Comparison of ENCODE assay signal across 8 cellular contexts in the genomic region with DNA sequence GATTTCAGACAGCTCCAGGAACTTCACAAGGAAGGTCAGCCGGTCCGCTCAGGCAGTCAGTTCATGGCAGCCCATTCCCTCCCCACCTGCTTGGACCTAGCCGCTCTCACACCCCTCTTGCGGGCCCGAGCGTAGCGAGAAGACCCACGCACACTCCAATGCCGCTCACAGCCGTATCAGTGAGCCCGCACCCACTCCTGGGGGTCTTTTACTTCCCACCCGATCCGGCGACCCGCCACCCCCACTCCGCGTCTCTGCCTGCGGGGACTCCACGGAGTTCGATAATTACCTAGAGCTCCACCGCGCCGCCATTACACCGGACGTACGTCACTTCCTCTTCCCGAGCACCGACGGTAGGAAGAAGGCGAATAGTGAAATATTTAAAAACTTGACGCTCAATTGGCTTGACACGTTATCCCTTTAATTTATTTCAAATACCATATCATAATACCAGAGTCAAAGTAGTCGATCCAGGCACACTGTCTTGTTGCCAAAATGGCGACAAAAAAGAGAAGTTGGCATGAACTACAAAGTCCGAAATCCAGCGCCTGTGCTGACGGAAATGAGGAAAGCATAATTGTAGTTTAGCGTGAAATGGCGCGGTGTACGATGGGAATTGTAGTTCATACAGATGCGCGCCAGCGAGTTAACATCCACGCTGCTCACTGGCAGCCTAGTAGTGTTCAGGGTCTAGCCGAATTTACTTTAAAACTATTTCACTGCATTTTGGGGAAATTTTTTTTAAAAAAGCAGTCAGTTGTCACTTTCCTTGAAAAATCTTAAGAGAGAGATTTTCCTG. TPM values are rescaled to one million over a fixed set of nuclear protein-coding genes. Genes with fewer than 3 reads are reported as not detected.
DNase-seq lines count a peak whose midpoint lies in the region; FAIRE-seq and TF ChIP-seq lines count a peak whose summit lies in the region.

Gene CWC22 (minus strand): TSS at position 517 of the 799 bp plus-strand sequence. CDS start 13,956 bp downstream, outside the sequence.

- CTCF ChIA-PET in activated naive CD4-positive, alpha-beta T cell treated with anti-CD3 and anti-CD28 coated beads for 36 hours (lab: Charles Lee) = no interaction called here

- peaks cover 36% of the 10 kb centered on the region for H3K4me1 Mint-ChIP-seq in activated naive CD4-positive, alpha-beta T cell treated with anti-CD3 and anti-CD28 coated beads for 36 hours (ENCODE audit: low read depth)

- H3K79me1 ChIP-seq in neuronal stem cell (ENCODE audit: low read depth, low read length) = peaks cover 2% of the 10 kb centered on the region

- H3K4me3 Mint-ChIP-seq in activated naive CD4-positive, alpha-beta T cell treated with anti-CD3 and anti-CD28 coated beads for 36 hours = peak within 1 kb of the TSS; percentile 92

- no peaks in the 10 kb centered on the region for H3K9me3 Mint-ChIP-seq in activated naive CD4-positive, alpha-beta T cell treated with anti-CD3 and anti-CD28 coated beads for 36 hours

- peak within 1 kb of the TSS; percentile 68 for H3K4me2 ChIP-seq in neuronal stem cell (ENCODE audit: insufficient read depth, low read length, poor library complexity, severe bottlenecking)

- peak within 1 kb of the TSS; percentile 87 for H2AFZ ChIP-seq in neuronal stem cell (ENCODE audit: low read length)

- no peak within 1 kb of the TSS for H2BK12ac ChIP-seq in neuronal stem cell (ENCODE audit: low read length)

- H2BK5ac ChIP-seq in neuronal stem cell (ENCODE audit: low read length) = peak within 1 kb of the TSS; percentile 35

- H3K18ac ChIP-seq in neuronal stem cell (ENCODE audit: low read length) = peak within 1 kb of the TSS; percentile 93

- H3K4ac ChIP-seq in neuronal stem cell (ENCODE audit: low read length) = no peak within 1 kb of the TSS

- no peak within 1 kb of the TSS for H3K27ac ChIP-seq in neuronal stem cell (replicated peaks; ENCODE audit: low read length)

- intact Hi-C loops in activated naive CD4-positive, alpha-beta T cell treated with anti-CD3 and anti-CD28 coated beads for 36 hours (cut with micrococcal nuclease) = loop anchor here (1.0 to 10.0 kb wide), 13 partner anchors 12 to 1894 kb away; partner anchors contain the start of genes FKBP7, ITPRID2, PJVK and PRKRA

- H3K36me3 ChIP-seq in neuronal stem cell (replicated peaks in 1 of 2; ENCODE audit: control insufficient read depth in 2 of 2, insufficient read depth in 2 of 2, low read length in 2 of 2) = peaks cover 1 to 12% of the 10 kb centered on the region in 2 donors

- no peaks in the 10 kb centered on the region for H3K27me3 Mint-ChIP-seq in activated naive CD4-positive, alpha-beta T cell treated with anti-CD3 and anti-CD28 coated beads for 36 hours (ENCODE audit: low read depth)

- H3K4me1 ChIP-seq in neuronal stem cell (ENCODE audit: control insufficient read depth in 2 of 2, insufficient read depth in 1 of 2, low read depth in 1 of 2, low read length in 2 of 2) = peaks cover 3 to 6% of the 10 kb centered on the region in 2 donors

- H3K23ac ChIP-seq in neuronal stem cell (ENCODE audit: low read depth, low read length, poor library complexity) = peak within 1 kb of the TSS; percentile 82

- peak within 1 kb of the TSS; percentile 28 for H2BK15ac ChIP-seq in neuronal stem cell (ENCODE audit: low read length)

- peak; percentile 86 for FAIRE-seq in frontal cortex (lab: Jason Lieb, UNC)

- peak within 1 kb of the TSS; percentile 83 for H3K4me3 ChIP-seq in HFF-Myc (replicated peaks; ENCODE audit: low read depth, low read length)
- peak within 1 kb of the TSS; percentile 86 to 98 for H3K4me3 ChIP-seq in neuronal stem cell (ENCODE audit: low read length in 2 of 2)

- H3K36me3 Mint-ChIP-seq in activated naive CD4-positive, alpha-beta T cell treated with anti-CD3 and anti-CD28 coated beads for 36 hours (ENCODE audit: low read depth) = peaks cover 8% of the 10 kb centered on the region

- peak within 1 kb of the TSS; percentile 100 for H3K27ac Mint-ChIP-seq in activated naive CD4-positive, alpha-beta T cell treated with anti-CD3 and anti-CD28 coated beads for 36 hours

- peak within 1 kb of the TSS; percentile 45 for H2BK120ac ChIP-seq in neuronal stem cell (ENCODE audit: low read depth, low read length)

- no peak within 1 kb of the TSS for H4K91ac ChIP-seq in neuronal stem cell (ENCODE audit: low read depth, low read length, poor library complexity)

- TF ChIP-seq CTCF in HFF-Myc (IDR thresholded peaks at IDR 0.05; ENCODE audit: low read depth, low read length, missing control alignments) = no peak
- TF ChIP-seq CTCF in subcutaneous adipose tissue (IDR thresholded peaks at IDR 0.05; ENCODE audit: low read depth) = no peak

- peak within 1 kb of the TSS; percentile 94 for H3K9ac ChIP-seq in neuronal stem cell (ENCODE audit: low read depth, low read length, poor library complexity)

- H2AK5ac ChIP-seq in neuronal stem cell (ENCODE audit: low read depth, low read length) = peak within 1 kb of the TSS; percentile 47

- no peaks in the 10 kb centered on the region for H3K9me3 ChIP-seq in neuronal stem cell (replicated peaks in 1 of 2; ENCODE audit: control insufficient read depth in 2 of 2, insufficient read depth in 1 of 2, low read depth in 1 of 2, low read length in 2 of 2)

- peak within 1 kb of the TSS; percentile 64 for H3K14ac ChIP-seq in neuronal stem cell (ENCODE audit: low read length)

- DNase-seq in GM03348 (ENCODE audit: low spot score) (peak; percentile 77), HFF-Myc (ENCODE audit: extremely low read depth, low read depth) (peak; percentile 89), NAMALWA (ENCODE audit: low spot score) (peak; percentile 97), SK-N-DZ (ENCODE audit: low spot score) (peak; percentile 92), frontal cortex (ENCODE audit: low spot score in 2 of 2) (peak; percentile 54 to 55), neuronal stem cell (ENCODE audit: low spot score) (peak; percentile 83)
- peak; percentile 93 for DNase-seq in activated naive CD4-positive, alpha-beta T cell treated with anti-CD3 and anti-CD28 coated beads for 36 hours

- H3K27me3 ChIP-seq in neuronal stem cell (ENCODE audit: control insufficient read depth in 3 of 3, insufficient read depth in 3 of 3, low read depth in 1 of 3, low read length in 3 of 3) = peaks cover 0 to 9% (median 0%) of the 10 kb centered on the region in 3 experiments

- WGBS in neuronal stem cell (ENCODE audit: extremely low coverage in 2 of 2, insufficient read length in 2 of 2, insufficient replicate concordance in 1 of 2), 2 donors = no CpG with 5 or more reads among the region's 46 CpGs

- H4K8ac ChIP-seq in neuronal stem cell (ENCODE audit: low read depth, low read length) = no peak within 1 kb of the TSS

RNA-seq across cellular contexts. Expression of gene CWC22, which starts in this region (rescaled TPM):
- 10.0 and 12.8 TPM in 2 replicates for polyA plus RNA-seq in SK-N-DZ (2014; cell fraction: cytosol; rRNA removed)
- polyA plus RNA-seq in SK-N-DZ (2014; cell fraction: nucleus; rRNA removed) = 17.2 and 22.7 TPM in 2 replicates
- total RNA-seq in activated naive CD4-positive, alpha-beta T cell treated with anti-CD3 and anti-CD28 coated beads for 36 hours = 10 to 100 TPM; 20.4 TPM
- 26.1 TPM for total RNA-seq in frontal cortex
- polyA plus RNA-seq in neuronal stem cell (2013, experiment 1 of 2) = 41.1 TPM
- 40.9 TPM for polyA plus RNA-seq in neuronal stem cell (2013, experiment 2 of 2)
- 10 to 100 TPM; 14.3 to 23.6 (median 22.0) TPM for total RNA-seq in subcutaneous adipose tissue
